ENCODE assay signal across 13 cellular contexts in the genomic region with DNA sequence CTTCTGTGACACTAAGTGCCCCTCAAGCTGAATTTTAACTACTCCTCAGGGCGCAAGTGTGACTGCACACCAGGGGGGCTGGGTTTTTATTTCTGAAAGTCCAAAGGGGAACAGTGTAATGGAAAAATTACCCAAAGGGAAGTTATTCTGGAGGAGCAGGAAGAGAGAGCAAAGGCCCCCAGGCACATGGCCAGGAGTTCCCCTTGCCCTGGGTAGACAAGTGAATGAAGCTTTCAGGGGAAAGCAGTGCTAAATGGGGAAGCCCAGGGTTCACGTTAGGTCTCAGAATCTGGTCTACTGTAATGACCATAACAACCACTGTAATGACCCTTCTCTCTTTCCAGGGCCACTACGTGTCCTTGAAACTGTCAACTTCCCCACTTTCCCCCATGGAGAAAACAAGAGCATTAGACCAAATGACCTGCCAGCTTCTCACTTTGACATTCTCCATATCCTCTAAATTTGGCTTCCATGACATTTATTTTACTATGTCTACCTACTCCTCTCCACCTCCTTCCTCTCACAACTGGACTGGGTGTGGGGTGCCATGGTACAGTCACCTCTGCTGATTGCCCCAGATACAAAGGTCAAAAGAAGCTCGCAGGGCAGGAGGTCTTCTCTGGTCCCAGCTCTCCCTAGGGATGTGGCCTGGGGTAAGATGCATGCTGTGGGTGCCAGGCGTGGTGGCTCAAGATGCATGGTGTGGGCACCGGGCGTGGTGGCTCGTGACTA. TPM values are rescaled to one million over a fixed set of nuclear protein-coding genes. Genes with fewer than 3 reads are reported as not detected.
DNase-seq lines count a peak whose midpoint lies in the region; ATAC-seq and TF ChIP-seq lines count a peak whose summit lies in the region.
"Had no signal": no experiment of that assay in that cellular context is flagged by ENCODE, and none has a peak within 500 bp of the region (broad histone marks: within the 10 kb centered on the region; RNA-seq: fewer than 3 reads in every experiment).

No MANE protein-coding gene starts in this region.

- no peaks in the 10 kb centered on the region for H4K20me1 ChIP-seq in neural progenitor cell (ENCODE audit: low read depth)

- H3F3A ChIP-seq in neural progenitor cell (ENCODE audit: low read depth) = no peaks in the 10 kb centered on the region

- H3K79me2 ChIP-seq in neural progenitor cell (ENCODE audit: low read depth) = no peaks in the 10 kb centered on the region

- H3K9me3 ChIP-seq in adrenal gland (replicated peaks in 1 of 3) (no peaks in the 10 kb centered on the region), spleen (no peaks in the 10 kb centered on the region), neural progenitor cell (ENCODE audit: low read depth) (no peaks in the 10 kb centered on the region)

- H3K27me3 ChIP-seq in adrenal gland (no peaks in the 10 kb centered on the region), spleen (replicated peaks in 1 of 7) (no peaks in the 10 kb centered on the region), neural progenitor cell (no peaks in the 10 kb centered on the region)

- peaks cover 11% of the 10 kb centered on the region for H3K27me3 Mint-ChIP-seq in progenitor cell of endocrine pancreas
- peaks cover 2% of the 10 kb centered on the region for H3K27me3 Mint-ChIP-seq in neural progenitor cell (ENCODE audit: insufficient read depth, low read depth)

- no peak overlapping the region for H3K27ac ChIP-seq in adrenal gland
- peak overlapping the region in 4 of 8 donors; percentile 42 to 54 (median 50) for H3K27ac ChIP-seq in spleen
- H3K27ac ChIP-seq in neural progenitor cell = no peak overlapping the region
- H3K27ac ChIP-seq: epithelial cell of prostate, KMS-11 had no signal

- H3K36me3 Mint-ChIP-seq in progenitor cell of endocrine pancreas (ENCODE audit: insufficient read depth) (no peaks in the 10 kb centered on the region), neural progenitor cell (no peaks in the 10 kb centered on the region)

- no peaks in the 10 kb centered on the region for H3K36me3 ChIP-seq in adrenal gland (replicated peaks in 1 of 2)
- no peaks in the 10 kb centered on the region for H3K36me3 ChIP-seq in spleen
- H3K36me3 ChIP-seq in neural progenitor cell = no peaks in the 10 kb centered on the region

- H3K9me3 Mint-ChIP-seq in progenitor cell of endocrine pancreas (ENCODE audit: low read depth) (no peaks in the 10 kb centered on the region), neural progenitor cell (no peaks in the 10 kb centered on the region)
- H3K9me3 Mint-ChIP-seq: CD4-positive, alpha-beta T cell had no signal

- intact Hi-C loops in adrenal gland (cut with DNase I) = no loop called here
- intact Hi-C loops in spleen (cut with DNase I; ENCODE audit: low total_unique reads) = no loop called here

- TF ChIP-seq POLR2A in adrenal gland (IDR thresholded peaks at IDR 0.05) (no peak), spleen (IDR thresholded peaks at IDR 0.05) (no peak)

- H3K4me1 ChIP-seq in adrenal gland (replicated peaks in 1 of 2) (no peaks in the 10 kb centered on the region), spleen (peaks cover 0 to 24% (median 0%) of the 10 kb centered on the region in 6 donors), neural progenitor cell (peaks cover 3% of the 10 kb centered on the region)

- TF ChIP-seq CTCF in GM13977 (IDR thresholded peaks at IDR 0.05; ENCODE audit: extremely low read depth, insufficient read depth, missing control alignments) (no peak), adrenal gland (IDR thresholded peaks at IDR 0.05) (no peak), omental fat pad (IDR thresholded peaks at IDR 0.05) (no peak), progenitor cell of endocrine pancreas (IDR thresholded peaks at IDR 0.05; ENCODE audit: unreplicated experiment) (no peak), spleen (IDR thresholded peaks at IDR 0.05 in 8 of 11, conservative IDR thresholded peaks at IDR 0.05 in 3 of 11) (no peak), neural progenitor cell (IDR thresholded peaks at IDR 0.05) (no peak)

- ATAC-seq in HG02870 (IDR thresholded peaks at IDR 0.05; ENCODE audit: unreplicated experiment) (peak; percentile 60), omental fat pad (ENCODE audit: low FRiP score) (peak; percentile 32)

- in situ Hi-C loops in GM13977 (cut with MboI; ENCODE audit: low pct_unique_long_range_greater_than_20kb, low sequenced_read_pairs, unreplicated experiment) = no loop called here

- no peak overlapping the region for H3K4me2 ChIP-seq in neural progenitor cell
- H3K4me2 ChIP-seq: KMS-11 had no signal

- no peak overlapping the region for H3K4me3 Mint-ChIP-seq in progenitor cell of endocrine pancreas (ENCODE audit: low read depth)
- no peak overlapping the region for H3K4me3 Mint-ChIP-seq in neural progenitor cell
- H3K4me3 Mint-ChIP-seq: CD4-positive, alpha-beta T cell had no signal

- peak; percentile 52 for DNase-seq in GM13977 (ENCODE audit: low spot score)
- DNase-seq in adrenal gland = peak; percentile 29 to 79 (median 60)
- DNase-seq in omental fat pad (ENCODE audit: low spot score) = no peak
- no peak for DNase-seq in progenitor cell of endocrine pancreas (ENCODE audit: low spot score, unreplicated experiment)
- DNase-seq in spleen = no peak
- no peak for DNase-seq in occipital lobe (lab: John Stamatoyannopoulos, UW)
- no peak for DNase-seq in neural progenitor cell (ENCODE audit: low spot score)
- DNase-seq: activated CD4-positive, alpha-beta T cell treated with anti-CD3 and anti-CD28 coated beads for 1 hour; CD4-positive, alpha-beta T cell; islet precursor cell had no signal

- no peak overlapping the region for H2AFZ ChIP-seq in neural progenitor cell (replicated peaks)

- WGBS in adrenal gland, 4 donors = 73 to 79% (median 77%) methylated on average over 5 to 8 of the region's 8 CpGs
- 59 to 71% (median 61%) methylated on average over 8 of the region's 8 CpGs for WGBS in spleen, 5 donors

- H3K4me3 ChIP-seq in adrenal gland = no peak overlapping the region
- H3K4me3 ChIP-seq in spleen = no peak overlapping the region
- no peak overlapping the region for H3K4me3 ChIP-seq in neural progenitor cell

- H3K27ac Mint-ChIP-seq in progenitor cell of endocrine pancreas = no peak overlapping the region
- H3K27ac Mint-ChIP-seq in neural progenitor cell = no peak overlapping the region
- H3K27ac Mint-ChIP-seq: CD4-positive, alpha-beta T cell had no signal

- H3K4me1 Mint-ChIP-seq in progenitor cell of endocrine pancreas (ENCODE audit: low read depth) (no peaks in the 10 kb centered on the region), neural progenitor cell (peaks cover 29% of the 10 kb centered on the region)

- no peak overlapping the region for H3K9ac ChIP-seq in neural progenitor cell
- H3K9ac ChIP-seq: KMS-11 had no signal

RNA-seq across cellular contexts. Expression of a gene that starts 34.1 kb away (rescaled TPM):
- total RNA-seq in adrenal gland (100 to 1,000 TPM in 5 of 8 donors, 10 to 100 TPM in 3; 78.0 to 248 (median 150) TPM), omental fat pad (100 to 1,000 TPM; 217 to 549 (median 381) TPM), progenitor cell of endocrine pancreas (5.9 and 8.4 TPM in 2 replicates), spleen (100 to 1,000 TPM in 4 of 7 donors, 10 to 100 TPM in 3; 38.3 to 162 (median 102) TPM), occipital lobe (9.4 TPM), neural progenitor cell (ENCODE audit: low replicate concordance) (18.3 and 23.1 TPM in 2 replicates)
- polyA plus RNA-seq in adrenal gland (10 to 100 TPM; 43.6 to 69.2 (median 53.6) TPM), spleen (10 to 100 TPM in 2 of 3 donors, 1 to 10 TPM in 1; 5.0 to 19.1 (median 10.5) TPM)
- total RNA-seq: CD4-positive, alpha-beta T cell had no signal

Comparison
In these comparisons a context has a peak if more than half of its experiments do, and no peak if none do; other contexts are left out.
1. DNase-seq: peak in GM13977 (single experiment) and adrenal gland (7 of 7); none in omental fat pad (single experiment), progenitor cell of endocrine pancreas (single experiment), spleen (single experiment), occipital lobe (single experiment) and neural progenitor cell (single experiment).